17 cellular contexts compared by ENCODE assay signal in the genomic region with DNA sequence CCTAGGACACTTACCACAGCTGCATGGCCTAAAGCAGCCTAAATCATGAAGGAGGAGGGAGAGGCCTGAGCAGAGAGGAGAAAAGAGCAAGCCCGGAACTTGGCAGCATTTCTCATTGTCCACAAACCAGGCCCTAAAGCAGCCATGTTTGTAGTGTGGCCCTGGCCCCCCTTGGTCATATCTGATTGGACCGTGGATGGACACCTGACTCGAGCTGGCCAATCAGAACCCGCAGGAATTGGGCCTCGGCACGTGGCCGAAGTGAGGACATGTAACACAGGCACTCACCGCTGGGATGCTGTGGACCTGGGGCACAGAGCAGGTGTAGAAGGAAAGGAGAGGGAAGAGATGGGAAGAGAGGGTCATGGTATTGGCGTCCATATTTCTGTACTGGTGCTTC.
"Had no signal": no experiment of that assay in that cellular context is flagged by ENCODE, and none has a peak within 500 bp of the region (broad histone marks: within the 10 kb centered on the region; RNA-seq: fewer than 3 reads in every experiment).

No MANE protein-coding gene starts in this region.

- H3K4me1 Mint-ChIP-seq: activated CD8-positive, alpha-beta memory T cell treated with anti-CD3 and anti-CD28 coated beads, Interleukin-2, amount 10 ng/mL, durations not matched to agents 7 days and 5 days; stimulated activated naive CD8-positive, alpha-beta T cell treated with anti-CD3 and anti-CD28 coated beads, Interleukin-15, amount 100 ng/mL, for 72 hours had no signal

- H3K4me3 ChIP-seq: adrenal gland, cardiac muscle cell, gastrocnemius medialis, heart left ventricle, lung, pancreas, spleen, upper lobe of right lung had no signal

- ATAC-seq: activated CD8-positive, alpha-beta memory T cell treated with anti-CD3 and anti-CD28 coated beads, Interleukin-2, amount 10 ng/mL, durations not matched to agents 7 days and 5 days; gastrocnemius medialis; left cardiac atrium; pancreas; sciatic nerve; stimulated activated naive CD8-positive, alpha-beta T cell treated with anti-CD3 and anti-CD28 coated beads, Interleukin-15, amount 100 ng/mL, for 72 hours; upper lobe of right lung had no signal

- H3K4me1 ChIP-seq: gastrocnemius medialis, spleen, upper lobe of right lung had no signal

- FAIRE-seq: pancreas had no signal

- H3K27ac ChIP-seq: adrenal gland, cardiac muscle cell, gastrocnemius medialis, heart left ventricle, pancreas, spleen, upper lobe of right lung had no signal

- H3K27me3 ChIP-seq: adrenal gland, cardiac muscle cell, gastrocnemius medialis, heart left ventricle, pancreas, upper lobe of right lung had no signal

- H3K36me3 Mint-ChIP-seq: activated CD8-positive, alpha-beta memory T cell treated with anti-CD3 and anti-CD28 coated beads, Interleukin-2, amount 10 ng/mL, durations not matched to agents 7 days and 5 days had no signal

- H3K4me3 Mint-ChIP-seq: activated CD8-positive, alpha-beta memory T cell treated with anti-CD3 and anti-CD28 coated beads, Interleukin-2, amount 10 ng/mL, durations not matched to agents 7 days and 5 days; neural crest cell; stimulated activated naive CD8-positive, alpha-beta T cell treated with anti-CD3 and anti-CD28 coated beads, Interleukin-15, amount 100 ng/mL, for 72 hours had no signal

- H3K27ac Mint-ChIP-seq: activated CD8-positive, alpha-beta memory T cell treated with anti-CD3 and anti-CD28 coated beads, Interleukin-2, amount 10 ng/mL, durations not matched to agents 7 days and 5 days had no signal

- H3K27me3 Mint-ChIP-seq: activated CD8-positive, alpha-beta memory T cell treated with anti-CD3 and anti-CD28 coated beads, Interleukin-2, amount 10 ng/mL, durations not matched to agents 7 days and 5 days; stimulated activated naive CD8-positive, alpha-beta T cell treated with anti-CD3 and anti-CD28 coated beads, Interleukin-15, amount 100 ng/mL, for 72 hours had no signal

- H3K9me3 Mint-ChIP-seq: neural crest cell; stimulated activated naive CD8-positive, alpha-beta T cell treated with anti-CD3 and anti-CD28 coated beads, Interleukin-15, amount 100 ng/mL, for 72 hours had no signal

- H3K36me3 ChIP-seq: adrenal gland, cardiac muscle cell, gastrocnemius medialis, pancreas had no signal

- H3K9me3 ChIP-seq: adrenal gland, gastrocnemius medialis, heart left ventricle, pancreas, spleen, upper lobe of right lung had no signal

- DNase-seq: activated CD4-positive, alpha-beta T cell treated with anti-CD3 and anti-CD28 coated beads, Interleukin-2, amount 50 U/mL, for 48 hours; activated CD8-positive, alpha-beta memory T cell treated with anti-CD3 and anti-CD28 coated beads, Interleukin-2, amount 10 ng/mL, durations not matched to agents 7 days and 5 days; activated effector memory CD4-positive, alpha-beta T cell treated with Interleukin-2 at 50 U/mL for 16 hours; activated naive CD4-positive, alpha-beta T cell treated with anti-CD3 and anti-CD28 coated beads, Interleukin-2, amount 50 U/mL, for 16 hours; activated T-cell treated with anti-CD3 and anti-CD28 coated beads, Interleukin-2, amount 50 U/mL, for 1 hour; adrenal gland; gastrocnemius medialis; heart left ventricle; left cardiac atrium; pancreas; spleen; stimulated activated naive CD8-positive, alpha-beta T cell treated with anti-CD3 and anti-CD28 coated beads, Interleukin-15, amount 100 ng/mL, for 72 hours; upper lobe of right lung had no signal
